ENCODE assay signal across 14 cellular contexts in genomic region chr3:183180105-183180763, GRCh38. TPM values are rescaled to one million over a fixed set of nuclear protein-coding genes. Genes with fewer than 3 reads are reported as not detected.
DNase-seq lines count a peak whose midpoint lies in the region; ATAC-seq and TF ChIP-seq lines count a peak whose summit lies in the region.
"Had no signal": no experiment of that assay in that cellular context is flagged by ENCODE, and none has a peak within 500 bp of the region (broad histone marks: within the 10 kb centered on the region; RNA-seq: fewer than 3 reads in every experiment).

No MANE protein-coding gene starts in this region.

- ATAC-seq in PC-3 (peak; percentile 1; the same call in 1 of the 2 replicates), GM21737 (IDR thresholded peaks at IDR 0.05; ENCODE audit: unreplicated experiment) (no peak), HG02623 (IDR thresholded peaks at IDR 0.05; ENCODE audit: unreplicated experiment) (no peak)

- H3F3A ChIP-seq in PC-3 (ENCODE audit: low read length, unreplicated experiment), result no peaks in the 10 kb centered on the region

- intact Hi-C loops in PC-3 (cut with micrococcal nuclease), result loop anchor here (5.0 kb wide), 2 partner anchors 273 to 468 kb away; no protein-coding TSS in a partner anchor
- intact Hi-C loops in ovary (cut with DNase I), result loop anchor here (5.0 kb wide), 2 partner anchors 202 to 207 kb away; no protein-coding TSS in a partner anchor

- peak overlapping the region; percentile 94 for H3K4me2 ChIP-seq in PC-3 (ENCODE audit: low read length)

- no peak overlapping the region for H3K27ac ChIP-seq in PC-3 (ENCODE audit: low read length)
- no peak overlapping the region for H3K27ac ChIP-seq in ovary
- H3K27ac ChIP-seq: 22Rv1, psoas muscle, thyroid gland, VCaP had no signal

- WGBS in ovary, 3 donors, result 37 to 52% (median 44%) methylated on average over 13 of the region's 13 CpGs

- POLR2A ChIA-PET in PC-3 (lab: Charles Lee; ENCODE audit: unreplicated experiment), result interaction anchor here (0.6 kb wide), 1 partner anchor 18 kb away, joined by 3 read pairs; no protein-coding TSS in a partner anchor

- H3K9me3 ChIP-seq in PC-3 (ENCODE audit: low read length) (no peaks in the 10 kb centered on the region), ovary (no peaks in the 10 kb centered on the region)
- H3K9me3 ChIP-seq: psoas muscle, thyroid gland had no signal

- no peaks in the 10 kb centered on the region for H4K20me1 ChIP-seq in PC-3 (ENCODE audit: low read length)

- H3K4me3 ChIP-seq in PC-3 (ENCODE audit: low read length) (peak overlapping the region; percentile 85; the same call in 1 of the 2 replicates), fibroblast of mammary gland (ENCODE audit: control insufficient read depth, low read depth, low read length) (peak overlapping the region; percentile 65), ovary (peak overlapping the region; percentile 39)

- H3K9me2 ChIP-seq in PC-3 (replicated peaks; ENCODE audit: low read length), result no peaks in the 10 kb centered on the region

- TF ChIP-seq CTCF in PC-3 (conservative IDR thresholded peaks at IDR 0.05; ENCODE audit: low read depth, low read length), result no peak
- TF ChIP-seq CTCF in fibroblast of mammary gland (conservative IDR thresholded peaks at IDR 0.05; ENCODE audit: control insufficient read depth, insufficient read depth, low read depth, low read length), result no peak
- no peak for TF ChIP-seq CTCF in ovary (IDR thresholded peaks at IDR 0.05)

- BruUV-seq in PC-3 (replicated peaks; lab: Mats Ljungman, UMichigan), result no TSS peak

- H3K27me3 ChIP-seq in PC-3 (ENCODE audit: low read length), result no peaks in the 10 kb centered on the region
- no peaks in the 10 kb centered on the region for H3K27me3 ChIP-seq in ovary
- H3K27me3 ChIP-seq: thyroid gland had no signal

- H2AFZ ChIP-seq in PC-3 (ENCODE audit: low read length), result peak overlapping the region; percentile 87

- H3K9ac ChIP-seq in PC-3 (ENCODE audit: low read length), result no peak overlapping the region; the same call in 1 of the 2 replicates

- TF ChIP-seq EP300 in ovary (IDR thresholded peaks at IDR 0.05), result no peak

- TF ChIP-seq POLR2A in ovary (IDR thresholded peaks at IDR 0.05), result no peak

- peak; percentile 26 for DNase-seq in NCI-H2227 (lab: John Stamatoyannopoulos, UW; ENCODE audit: unreplicated experiment)
- DNase-seq in NCI-H2227 treated with DMSO at 0.1 percent for 48 hours (lab: John Stamatoyannopoulos, UW), result no peak
- peak; percentile 16 for DNase-seq in PC-3
- peak; percentile 37 for DNase-seq in fibroblast of mammary gland (ENCODE audit: low read depth)
- no peak for DNase-seq in ovary
- no peak for DNase-seq in NCI-H345 treated with DMSO at 0.1 percent for 48 hours (lab: John Stamatoyannopoulos, UW; ENCODE audit: unreplicated experiment)
- DNase-seq: DMS79, NCI-H187 treated with DMSO at 0.1 percent for 48 hours, psoas muscle, thyroid gland had no signal

- CTCF ChIA-PET in PC-3 (lab: Charles Lee), result interaction anchor here (2.8 kb wide), 1 partner anchor 57 kb away, joined by 25 read pairs; no protein-coding TSS in a partner anchor

- H3K4me1 ChIP-seq in PC-3 (ENCODE audit: insufficient read depth, low read length) (peaks cover 22% of the 10 kb centered on the region), ovary (ENCODE audit: insufficient read depth) (no peaks in the 10 kb centered on the region)

- H3K36me3 ChIP-seq in PC-3 (ENCODE audit: low read depth, low read length), result no peaks in the 10 kb centered on the region
- no peaks in the 10 kb centered on the region for H3K36me3 ChIP-seq in ovary
- H3K36me3 ChIP-seq: thyroid gland had no signal

- H3K79me2 ChIP-seq in PC-3 (ENCODE audit: low read length), result no peaks in the 10 kb centered on the region

RNA-seq across cellular contexts. Expression of gene LAMP3, which starts 17.7 kb away (rescaled TPM):
- total RNA-seq in PC-3 (2014; rRNA removed) (2.8 and 3.2 TPM in 2 replicates), ovary (under 1 TPM in 5 of 7 donors, not detected in 2; 0.07 to 0.34 (median 0.26) TPM)
- polyA plus RNA-seq in ovary, result 1 to 10 TPM in 1 of 2 donors, under 1 TPM in 1; 0.08 to 1.2 TPM

Comparison
In these comparisons a context has a peak if more than half of its experiments do, and no peak if none do; other contexts are left out.
1. DNase-seq: peak in NCI-H2227 (single experiment), PC-3 (single experiment) and fibroblast of mammary gland (single experiment); none in NCI-H2227 treated with DMSO at 0.1 percent for 48 hours (single experiment), ovary (0 of 5) and NCI-H345 treated with DMSO at 0.1 percent for 48 hours (single experiment).
2. Peak in every context shown above with its lines, with median percentiles within 50 percentile points of each other: H3K4me3 ChIP-seq.